ENCODE assay signal across 1 cellular context in the genomic region with DNA sequence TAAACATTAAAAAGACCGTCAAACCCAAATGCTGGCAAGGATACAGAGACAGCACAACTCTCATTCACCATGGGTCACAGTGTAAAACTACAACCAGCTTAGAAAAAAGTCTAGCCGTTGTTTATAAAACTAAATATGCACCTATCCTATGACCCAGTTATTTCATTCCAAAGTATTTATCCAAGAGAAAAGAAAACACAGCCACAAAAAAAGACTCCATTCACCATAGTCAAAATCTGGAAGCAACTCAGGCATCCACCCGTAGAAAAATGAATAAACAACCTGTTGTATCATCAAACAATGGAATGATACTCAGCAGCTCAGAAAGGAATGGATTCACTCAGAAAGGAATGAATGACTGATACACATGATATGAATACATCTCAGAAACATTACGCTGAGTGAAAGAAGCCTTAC.
TF ChIP-seq lines count a peak whose summit lies in the region.

No MANE protein-coding gene starts in this region.

TF ChIP-seq in SK-N-SH treated with all-trans-retinoic acid at 6 μM for 48 hours, 23 proteins besides CTCF, POLR2A, EP300 and RAD21 (continued from another document):
- TF ChIP-seq, protein P1, sequence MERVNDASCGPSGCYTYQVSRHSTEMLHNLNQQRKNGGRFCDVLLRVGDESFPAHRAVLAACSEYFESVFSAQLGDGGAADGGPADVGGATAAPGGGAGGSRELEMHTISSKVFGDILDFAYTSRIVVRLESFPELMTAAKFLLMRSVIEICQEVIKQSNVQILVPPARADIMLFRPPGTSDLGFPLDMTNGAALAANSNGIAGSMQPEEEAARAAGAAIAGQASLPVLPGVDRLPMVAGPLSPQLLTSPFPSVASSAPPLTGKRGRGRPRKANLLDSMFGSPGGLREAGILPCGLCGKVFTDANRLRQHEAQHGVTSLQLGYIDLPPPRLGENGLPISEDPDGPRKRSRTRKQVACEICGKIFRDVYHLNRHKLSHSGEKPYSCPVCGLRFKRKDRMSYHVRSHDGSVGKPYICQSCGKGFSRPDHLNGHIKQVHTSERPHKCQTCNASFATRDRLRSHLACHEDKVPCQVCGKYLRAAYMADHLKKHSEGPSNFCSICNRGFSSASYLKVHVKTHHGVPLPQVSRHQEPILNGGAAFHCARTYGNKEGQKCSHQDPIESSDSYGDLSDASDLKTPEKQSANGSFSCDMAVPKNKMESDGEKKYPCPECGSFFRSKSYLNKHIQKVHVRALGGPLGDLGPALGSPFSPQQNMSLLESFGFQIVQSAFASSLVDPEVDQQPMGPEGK (CRISPR knock-in tag; IDR thresholded peaks at IDR 0.05; ENCODE audit: borderline replicate concordance) = no peak
- no peak for TF ChIP-seq GLIS3 (CRISPR knock-in tag; IDR thresholded peaks at IDR 0.05)
- TF ChIP-seq BACH2 (CRISPR knock-in tag; IDR thresholded peaks at IDR 0.05; ENCODE audit: borderline replicate concordance) = no peak
- TF ChIP-seq TCF4 (CRISPR knock-in tag; IDR thresholded peaks at IDR 0.05; ENCODE audit: borderline replicate concordance) = no peak
- no peak for TF ChIP-seq ZFP3 (CRISPR knock-in tag; IDR thresholded peaks at IDR 0.05)
